8 cellular contexts compared by ENCODE assay signal in genomic region chr19:41939209-41939608, GRCh38. TPM values are rescaled to one million over a fixed set of nuclear protein-coding genes. Genes with fewer than 3 reads are reported as not detected.
"Had no signal": no experiment of that assay in that cellular context is flagged by ENCODE, and none has a peak within 500 bp of the region (broad histone marks: within the 10 kb centered on the region; RNA-seq: fewer than 3 reads in every experiment).

No MANE protein-coding gene starts in this region.

RNA-seq across cellular contexts. Expression of gene ERFL, which starts 11.0 kb away (rescaled TPM):
- total RNA-seq: esophagus mucosa, gastrocnemius medialis, glomerular endothelial cell, left ventricle myocardium superior, right atrium auricular region had no signal
- polyA plus RNA-seq: keratinocyte had no signal

RNA-seq across cellular contexts. Expression of gene ATP1A3, which starts 54.8 kb away (rescaled TPM):
- total RNA-seq: gastrocnemius medialis, smooth muscle cell, tibial nerve had no signal
- polyA plus RNA-seq: keratinocyte, smooth muscle cell had no signal
